In the genomic region with DNA sequence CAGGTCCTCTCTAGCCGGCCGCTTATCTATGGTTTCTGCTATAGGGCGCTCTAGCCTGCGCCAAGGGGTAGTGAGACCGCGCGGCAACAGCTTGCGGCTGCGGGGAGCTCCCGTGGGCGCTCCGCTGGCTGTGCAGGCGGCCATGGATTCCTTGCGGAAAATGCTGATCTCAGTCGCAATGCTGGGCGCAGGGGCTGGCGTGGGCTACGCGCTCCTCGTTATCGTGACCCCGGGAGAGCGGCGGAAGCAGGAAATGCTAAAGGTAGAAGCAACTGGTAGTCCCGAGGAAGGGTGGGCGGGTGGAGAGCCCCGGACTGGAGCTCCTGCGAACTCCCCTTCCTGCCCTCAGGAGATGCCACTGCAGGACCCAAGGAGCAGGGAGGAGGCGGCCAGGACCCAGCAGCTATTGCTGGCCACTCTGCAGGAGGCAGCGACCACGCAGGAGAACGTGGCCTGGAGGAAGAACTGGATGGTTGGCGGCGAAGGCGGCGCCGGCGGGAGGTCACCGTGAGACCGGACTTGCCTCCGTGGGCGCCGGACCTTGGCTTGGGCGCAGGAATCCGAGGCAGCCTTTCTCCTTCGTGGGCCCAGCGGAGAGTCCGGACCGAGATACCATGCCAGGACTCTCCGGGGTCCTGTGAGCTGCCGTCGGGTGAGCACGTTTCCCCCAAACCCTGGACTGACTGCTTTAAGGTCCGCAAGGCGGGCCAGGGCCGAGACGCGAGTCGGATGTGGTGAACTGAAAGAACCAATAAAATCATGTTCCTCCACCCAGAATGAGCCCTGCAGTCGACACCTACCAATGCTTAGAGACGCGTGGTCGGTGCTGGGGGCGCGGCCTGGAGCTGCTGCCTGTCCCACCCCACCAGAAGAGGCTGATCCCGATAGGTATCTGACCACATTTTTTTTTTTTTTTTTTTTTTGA, we compare ENCODE assay signal across 8 cellular contexts. TPM values are rescaled to one million over a fixed set of nuclear protein-coding genes. Genes with fewer than 3 reads are reported as not detected.
DNase-seq lines count a peak whose midpoint lies in the region; ATAC-seq and TF ChIP-seq lines count a peak whose summit lies in the region.

Gene LBHD1 (minus strand): TSS at position 664 of the 925 bp plus-strand sequence. CDS start 2,236 bp downstream, outside the sequence.
A gene with protein sequence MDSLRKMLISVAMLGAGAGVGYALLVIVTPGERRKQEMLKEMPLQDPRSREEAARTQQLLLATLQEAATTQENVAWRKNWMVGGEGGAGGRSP (plus strand): TSS at position 70 of the 925 bp plus-strand sequence. CDS start 73 bp downstream, at position 143.

- H3K4me3 Mint-ChIP-seq in neural crest cell = peak within 1 kb of the TSS; percentile 100

- peaks cover 47% of the 10 kb centered on the region for H3K4me1 Mint-ChIP-seq in neural crest cell

- H3K4me3 ChIP-seq in RWPE2 (ENCODE audit: severe bottlenecking) = peak within 1 kb of the TSS; percentile 71
- peak within 1 kb of the TSS; percentile 91 for H3K4me3 ChIP-seq in fibroblast of the aortic adventitia (ENCODE audit: low read depth, low read length)

- H3K36me3 ChIP-seq in RWPE2 (ENCODE audit: low read depth) = peaks cover 46% of the 10 kb centered on the region

- H3K4me1 ChIP-seq in RWPE2 (ENCODE audit: insufficient read depth, poor library complexity, severe bottlenecking) = peaks cover 9% of the 10 kb centered on the region

- TF ChIP-seq CTCF in RWPE2 (IDR thresholded peaks at IDR 0.05; ENCODE audit: poor library complexity, severe bottlenecking) (no peak), fibroblast of the aortic adventitia (IDR thresholded peaks at IDR 0.05; ENCODE audit: insufficient read depth, low read length) (no peak), neural crest cell (conservative IDR thresholded peaks at IDR 0.05) (no peak)

- peaks cover 10% of the 10 kb centered on the region for H3K36me3 Mint-ChIP-seq in neural crest cell (ENCODE audit: low read depth)

- no peaks in the 10 kb centered on the region for H3K9me3 ChIP-seq in RWPE2 (ENCODE audit: severe bottlenecking)

- H3K27me3 ChIP-seq in RWPE2 (ENCODE audit: insufficient read depth, poor library complexity, severe bottlenecking) = no peaks in the 10 kb centered on the region

- H3K9me3 Mint-ChIP-seq in neural crest cell = no peaks in the 10 kb centered on the region

- no peaks in the 10 kb centered on the region for H3K27me3 Mint-ChIP-seq in neural crest cell (ENCODE audit: low read depth)

- ATAC-seq in GM21717 (IDR thresholded peaks at IDR 0.05; ENCODE audit: unreplicated experiment) (peak; percentile 47), RWPE2 (ENCODE audit: low read depth) (peak; percentile 81)

- peak within 1 kb of the TSS; percentile 97 for H3K27ac Mint-ChIP-seq in neural crest cell (ENCODE audit: unreplicated experiment)

- H3K27ac ChIP-seq in RWPE2 (ENCODE audit: poor library complexity, severe bottlenecking) = peak within 1 kb of the TSS; percentile 86

- DNase-seq in DMS 273 (lab: John Stamatoyannopoulos, UW; ENCODE audit: unreplicated experiment) (peak; percentile 90), LHCN-M2 (ENCODE audit: low read depth) (peak; percentile 88), RWPE2 (ENCODE audit: low spot score) (peak; percentile 78), fibroblast of the aortic adventitia (ENCODE audit: low read depth) (peak; percentile 90), neural crest cell (ENCODE audit: low read depth, low spot score) (peak; percentile 72), stromal cell of bone marrow (ENCODE audit: low read depth) (peak; percentile 73)
- peak; percentile 91 for DNase-seq in activated effector memory CD4-positive, alpha-beta T cell treated with anti-CD3 and anti-CD28 coated beads, Interleukin-2, amount 50 U/mL, for 16 hours

RNA-seq across cellular contexts. Expression of gene LBHD1, which starts in this region (rescaled TPM):
- 3.7 and 4.7 TPM in 2 replicates for total RNA-seq in LHCN-M2 (2014; rRNA removed)
- 2.0 TPM for polyA plus RNA-seq in LHCN-M2 (2012)
- 4.2 and 4.5 TPM in 2 replicates for total RNA-seq in fibroblast of the aortic adventitia (ENCODE audit: low replicate concordance)
- 7.0 and 7.8 TPM in 2 replicates for total RNA-seq in neural crest cell

RNA-seq across cellular contexts. Expression of the second gene that starts in this region (rescaled TPM):
- 11.0 and 16.4 TPM in 2 replicates for total RNA-seq in LHCN-M2 (2014; rRNA removed)
- polyA plus RNA-seq in LHCN-M2 (2012) = 20.9 TPM
- total RNA-seq in fibroblast of the aortic adventitia (ENCODE audit: low replicate concordance) = 6.8 and 31.3 TPM in 2 replicates
- total RNA-seq in neural crest cell = 15.0 and 15.6 TPM in 2 replicates

Comparison
In these comparisons a context has a peak if more than half of its experiments do, and no peak if none do; other contexts are left out.
1. Peak in every context shown above with its lines: DNase-seq, ATAC-seq, H3K4me3 ChIP-seq and H3K27ac ChIP-seq.